In the genomic region with DNA sequence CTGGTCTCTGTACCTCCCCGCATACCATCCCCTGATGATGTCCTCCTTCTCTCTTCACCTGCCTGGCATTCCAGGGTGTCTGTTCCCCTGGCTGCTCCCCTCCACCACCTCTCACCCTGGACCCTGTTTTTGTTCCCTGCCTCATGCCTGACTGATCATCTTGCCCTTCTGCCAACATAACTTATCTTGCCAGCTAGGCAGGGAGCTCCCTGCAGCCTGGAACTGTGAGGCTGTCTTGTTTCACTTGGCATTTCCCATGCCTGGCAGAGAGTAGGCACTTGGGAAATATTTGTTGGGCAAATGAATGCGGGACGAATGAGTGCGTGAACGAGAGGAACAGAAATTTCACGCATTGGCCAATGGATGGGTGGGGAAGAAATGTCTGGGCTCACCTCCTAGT, we compare ENCODE assay signal across 13 cellular contexts. TPM values are rescaled to one million over a fixed set of nuclear protein-coding genes. Genes with fewer than 3 reads are reported as not detected.
"Had no signal": no experiment of that assay in that cellular context is flagged by ENCODE, and none has a peak within 500 bp of the region (broad histone marks: within the 10 kb centered on the region; RNA-seq: fewer than 3 reads in every experiment).

No MANE protein-coding gene starts in this region.

RNA-seq across cellular contexts. Expression of a gene that starts 7.3 kb away (rescaled TPM):
- total RNA-seq: activated naive CD4-positive, alpha-beta T cell treated with anti-CD3 and anti-CD28 coated beads for 36 hours; activated naive CD4-positive, alpha-beta T cell treated with anti-CD3 and anti-CD28 coated beads, Interleukin-2, amount 50 U/mL, for 72 hours; activated naive CD8-positive, alpha-beta T cell treated with anti-CD3 and anti-CD28 coated beads for 36 hours; activated naive CD8-positive, alpha-beta T cell treated with anti-CD3 and anti-CD28 coated beads, Interleukin-2, amount 10 ng/mL, durations not matched to agents 7 days and 5 days; activated T-cell treated with anti-CD3 and anti-CD28 coated beads, Interleukin-2, amount 50 U/mL, for 4 hours; activated T-cell treated with anti-CD3 and anti-CD28 coated beads, Interleukin-2, amount 50 U/mL, for 72 hours; activated T-helper 1 cell treated with anti-CD3 and anti-CD28 coated beads, Interleukin-12 subunit alpha, Interleukin-12 subunit beta, Interleukin-2, Interleukin-4 antibody, amounts not matched to agents 30 ng/mL and 10 ng/mL and 1 ng/mL, durations not matched to agents 14 hours and 24 hours and 36 hours; activated T-helper 17 cell treated with anti-CD3 and anti-CD28 coated beads, Interleukin-2, amount 50 U/mL, for 72 hours; activated T-helper 2 cell treated with anti-CD3 and anti-CD28 coated beads, Interferon-gamma antibody, Interleukin-2, Interleukin-4, amounts not matched to agents 10 μg/mL and 5 μg/mL and 100 μg/mL, durations not matched to agents 14 hours and 24 hours and 36 hours; bronchial epithelial cell; cardiac muscle cell had no signal
- polyA plus RNA-seq: cardiac muscle cell had no signal

RNA-seq across cellular contexts. Expression of a gene that starts 11.5 kb away (rescaled TPM):
- total RNA-seq: activated naive CD4-positive, alpha-beta T cell treated with anti-CD3 and anti-CD28 coated beads for 36 hours; activated naive CD4-positive, alpha-beta T cell treated with anti-CD3 and anti-CD28 coated beads, Interleukin-2, amount 50 U/mL, for 72 hours; activated naive CD8-positive, alpha-beta T cell treated with anti-CD3 and anti-CD28 coated beads for 36 hours; activated naive CD8-positive, alpha-beta T cell treated with anti-CD3 and anti-CD28 coated beads, Interleukin-2, amount 10 ng/mL, durations not matched to agents 7 days and 5 days; activated T-cell treated with anti-CD3 and anti-CD28 coated beads, Interleukin-2, amount 50 U/mL, for 4 hours; activated T-cell treated with anti-CD3 and anti-CD28 coated beads, Interleukin-2, amount 50 U/mL, for 72 hours; activated T-helper 1 cell treated with anti-CD3 and anti-CD28 coated beads, Interleukin-12 subunit alpha, Interleukin-12 subunit beta, Interleukin-2, Interleukin-4 antibody, amounts not matched to agents 30 ng/mL and 10 ng/mL and 1 ng/mL, durations not matched to agents 14 hours and 24 hours and 36 hours; activated T-helper 17 cell treated with anti-CD3 and anti-CD28 coated beads, Interleukin-2, amount 50 U/mL, for 72 hours; activated T-helper 2 cell treated with anti-CD3 and anti-CD28 coated beads, Interferon-gamma antibody, Interleukin-2, Interleukin-4, amounts not matched to agents 10 μg/mL and 5 μg/mL and 100 μg/mL, durations not matched to agents 14 hours and 24 hours and 36 hours; bronchial epithelial cell; cardiac septum had no signal

RNA-seq across cellular contexts. Expression of a gene that starts 30.3 kb away (rescaled TPM):
- total RNA-seq: activated naive CD4-positive, alpha-beta T cell treated with anti-CD3 and anti-CD28 coated beads for 36 hours; activated naive CD4-positive, alpha-beta T cell treated with anti-CD3 and anti-CD28 coated beads, Interleukin-2, amount 50 U/mL, for 72 hours; activated naive CD8-positive, alpha-beta T cell treated with anti-CD3 and anti-CD28 coated beads for 36 hours; activated naive CD8-positive, alpha-beta T cell treated with anti-CD3 and anti-CD28 coated beads, Interleukin-2, amount 10 ng/mL, durations not matched to agents 7 days and 5 days; activated T-cell treated with anti-CD3 and anti-CD28 coated beads, Interleukin-2, amount 50 U/mL, for 4 hours; activated T-cell treated with anti-CD3 and anti-CD28 coated beads, Interleukin-2, amount 50 U/mL, for 72 hours; activated T-helper 1 cell treated with anti-CD3 and anti-CD28 coated beads, Interleukin-12 subunit alpha, Interleukin-12 subunit beta, Interleukin-2, Interleukin-4 antibody, amounts not matched to agents 30 ng/mL and 10 ng/mL and 1 ng/mL, durations not matched to agents 14 hours and 24 hours and 36 hours; activated T-helper 17 cell treated with anti-CD3 and anti-CD28 coated beads, Interleukin-2, amount 50 U/mL, for 72 hours; activated T-helper 2 cell treated with anti-CD3 and anti-CD28 coated beads, Interferon-gamma antibody, Interleukin-2, Interleukin-4, amounts not matched to agents 10 μg/mL and 5 μg/mL and 100 μg/mL, durations not matched to agents 14 hours and 24 hours and 36 hours; bronchial epithelial cell; cardiac septum; cerebellum had no signal
